ENCODE assay signal across 12 cellular contexts in genomic region chr6:156280131-156280530, GRCh38.
DNase-seq lines count a peak whose midpoint lies in the region; ATAC-seq and TF ChIP-seq lines count a peak whose summit lies in the region.
"Had no signal": no experiment of that assay in that cellular context is flagged by ENCODE, and none has a peak within 500 bp of the region (broad histone marks: within the 10 kb centered on the region; RNA-seq: fewer than 3 reads in every experiment).

No MANE protein-coding gene starts in this region.

- DNase-seq in NCI-H2029 treated with DMSO at 0.1 percent for 48 hours (lab: John Stamatoyannopoulos, UW) (peak; percentile 23), left kidney (ENCODE audit: low read depth, low spot score) (peak; percentile 88), left ventricle myocardium superior (no peak), medulla oblongata (ENCODE audit: extremely low spot score) (no peak), head of caudate nucleus (no peak), PC-9 (no peak)
- DNase-seq: DMS 273 treated with DMSO at 0.1 percent for 48 hours; mesendoderm; NCI-H524 treated with DMSO at 0.1 percent for 48 hours; stimulated activated naive CD4-positive, alpha-beta T cell treated with Interleukin-2 at 50 U/mL for 16 hours had no signal

- CTCF ChIA-PET in PC-9 (lab: Charles Lee): no interaction called here

- POLR2A ChIA-PET in PC-9 (lab: Charles Lee; ENCODE audit: unreplicated experiment): no interaction called here

- H3K4me2 ChIP-seq in PC-9: no peak overlapping the region

- H3K4me3 ChIP-seq in PC-9: no peak overlapping the region

- H3K27ac ChIP-seq in PC-9: no peak overlapping the region

- H2AFZ ChIP-seq in PC-9: no peak overlapping the region

- intact Hi-C loops in left ventricle myocardium superior (cut with micrococcal nuclease) (no loop called here), head of caudate nucleus (cut with DNase I) (no loop called here), PC-9 (cut with micrococcal nuclease; ENCODE audit: unreplicated experiment) (no loop called here)

- BruUV-seq in PC-9 (replicated peaks; lab: Mats Ljungman, UMichigan): no TSS peak

- H3K9me3 ChIP-seq in PC-9 (ENCODE audit: insufficient read depth, low read depth): no peaks in the 10 kb centered on the region

- H3K36me3 ChIP-seq in PC-9 (ENCODE audit: low read depth): no peaks in the 10 kb centered on the region

- no peaks in the 10 kb centered on the region for H3K79me2 ChIP-seq in PC-9 (ENCODE audit: low read depth)

- H3K27me3 ChIP-seq in PC-9 (ENCODE audit: insufficient read depth, low read depth): no peaks in the 10 kb centered on the region

- no peaks in the 10 kb centered on the region for H3K9me2 ChIP-seq in PC-9 (ENCODE audit: insufficient read depth)

- TF ChIP-seq CTCF in PC-9 (conservative IDR thresholded peaks at IDR 0.05): no peak

- no peaks in the 10 kb centered on the region for H4K20me1 ChIP-seq in PC-9 (ENCODE audit: insufficient read depth)

- ATAC-seq in GM18517 (IDR thresholded peaks at IDR 0.05; ENCODE audit: unreplicated experiment): peak; percentile 61
- ATAC-seq in HG02938 (IDR thresholded peaks at IDR 0.05; ENCODE audit: unreplicated experiment): peak; percentile 46
- no peak for ATAC-seq in left ventricle myocardium superior

- H3K4me1 ChIP-seq in PC-9 (replicated peaks; ENCODE audit: insufficient read depth): no peaks in the 10 kb centered on the region

- no peaks in the 10 kb centered on the region for H3F3A ChIP-seq in PC-9 (ENCODE audit: insufficient read depth, low read depth)

Comparison
In these comparisons a context has a peak if more than half of its experiments do, and no peak if none do; other contexts are left out.
1. DNase-seq: peak in NCI-H2029 treated with DMSO at 0.1 percent for 48 hours (single experiment) and left kidney (single experiment); none in left ventricle myocardium superior (single experiment), medulla oblongata (single experiment), head of caudate nucleus (0 of 42) and PC-9 (0 of 2).